In genomic region chr11:28899706-28900105, GRCh38 we compare ENCODE assay signal across 28 cellular contexts.
"Had no signal": no experiment of that assay in that cellular context is flagged by ENCODE, and none has a peak within 500 bp of the region (broad histone marks: within the 10 kb centered on the region; RNA-seq: fewer than 3 reads in every experiment).

No MANE protein-coding gene starts in this region.

- H3K4me3 Mint-ChIP-seq: immature natural killer cell; mesothelial cell of epicardium; naive B cell; natural killer cell treated with Interleukin-12 subunit alpha and Interleukin-12 subunit beta and Interleukin-15 and Interleukin-18, amount 100 ng/mL, for 72 hours; neural progenitor cell; stimulated activated naive B cell treated with anti-CD40 and anti-IgM and Interleukin-4, amounts not matched to agents 10 μg/mL and 1 μg/mL and 100 μg/mL, for 72 hours; stimulated activated naive CD8-positive, alpha-beta T cell treated with anti-CD3 and anti-CD28 coated beads, Interleukin-15, Interleukin-2, amounts not matched to agents 100 ng/mL and 50 ng/mL, for 24 hours had no signal

- H3K9me3 Mint-ChIP-seq: neural progenitor cell had no signal

- H3K27me3 ChIP-seq: dorsolateral prefrontal cortex, foreskin keratinocyte, gastroesophageal sphincter, heart right ventricle, neural progenitor cell, tibial nerve, upper lobe of left lung, uterus had no signal

- H3K36me3 ChIP-seq: gastroesophageal sphincter, heart right ventricle, neural progenitor cell, prostate gland, thoracic aorta, tibial nerve, upper lobe of left lung, uterus had no signal

- H2AFZ ChIP-seq: neural progenitor cell had no signal

- H3K27ac ChIP-seq: dorsolateral prefrontal cortex, foreskin keratinocyte, gastroesophageal sphincter, heart right ventricle, neural progenitor cell, prostate gland, thoracic aorta, tibial nerve, upper lobe of left lung, uterus had no signal

- FAIRE-seq: keratinocyte, small intestine had no signal

- ATAC-seq: foreskin keratinocyte; gastroesophageal sphincter; heart right ventricle; left lobe of liver; mucosa of descending colon; natural killer cell treated with Interleukin-12 subunit alpha and Interleukin-12 subunit beta and Interleukin-15 and Interleukin-18, amount 100 ng/mL, for 72 hours; right cardiac atrium had no signal

- H3K9me3 ChIP-seq: gastroesophageal sphincter, mucosa of descending colon, prostate gland, thoracic aorta, tibial nerve, upper lobe of left lung, uterus had no signal

- H3K36me3 Mint-ChIP-seq: immature natural killer cell; mesothelial cell of epicardium; naive B cell; neural progenitor cell; stimulated activated naive B cell treated with anti-CD40 and anti-IgM and Interleukin-4, amounts not matched to agents 10 μg/mL and 1 μg/mL and 100 μg/mL, for 72 hours had no signal

- H3K4me3 ChIP-seq: dorsolateral prefrontal cortex, gastroesophageal sphincter, heart right ventricle, mucosa of descending colon, neural progenitor cell, prostate gland, thoracic aorta, tibial nerve, upper lobe of left lung, uterus had no signal

- H3K4me1 Mint-ChIP-seq: immature natural killer cell; naive B cell; neural progenitor cell; stimulated activated naive B cell treated with anti-CD40 and anti-IgM and Interleukin-4, amounts not matched to agents 10 μg/mL and 1 μg/mL and 100 μg/mL, for 72 hours had no signal

- DNase-seq: cerebellar nuclear complex; cortex of kidney; dorsolateral prefrontal cortex; effector CD4-positive, alpha-beta T cell; foreskin keratinocyte; heart right ventricle; hippocampal formation; immature natural killer cell; mesenchymal stem cell; mucosa of descending colon; naive B cell; right cardiac atrium; small intestine; stimulated activated CD4-positive, alpha-beta T cell treated with anti-CD3 and anti-CD28 coated beads, Interleukin-15, amount 100 ng/mL, for 24 hours; stimulated activated CD4-positive, alpha-beta T cell treated with anti-CD3 and anti-CD28 coated beads, Interleukin-2, amount 100 ng/mL, for 48 hours; stimulated activated naive B cell treated with anti-CD40 and anti-IgM and Interleukin-4, amounts not matched to agents 10 μg/mL and 1 μg/mL and 100 μg/mL, for 72 hours; upper lobe of left lung; uterus had no signal

- H3K27me3 Mint-ChIP-seq: naive B cell; natural killer cell treated with Interleukin-12 subunit alpha and Interleukin-12 subunit beta and Interleukin-15 and Interleukin-18, amount 100 ng/mL, for 72 hours; stimulated activated naive B cell treated with anti-CD40 and anti-IgM and Interleukin-4, amounts not matched to agents 10 μg/mL and 1 μg/mL and 100 μg/mL, for 72 hours; stimulated activated naive CD8-positive, alpha-beta T cell treated with anti-CD3 and anti-CD28 coated beads, Interleukin-15, Interleukin-2, amounts not matched to agents 100 ng/mL and 50 ng/mL, for 24 hours had no signal

- H3K4me2 ChIP-seq: neural progenitor cell had no signal

- H3K27ac Mint-ChIP-seq: immature natural killer cell; mesothelial cell of epicardium; naive B cell; natural killer cell treated with Interleukin-12 subunit alpha and Interleukin-12 subunit beta and Interleukin-15 and Interleukin-18, amount 100 ng/mL, for 72 hours; neural progenitor cell; stimulated activated naive B cell treated with anti-CD40 and anti-IgM and Interleukin-4, amounts not matched to agents 10 μg/mL and 1 μg/mL and 100 μg/mL, for 72 hours; stimulated activated naive CD8-positive, alpha-beta T cell treated with anti-CD3 and anti-CD28 coated beads, Interleukin-15, Interleukin-2, amounts not matched to agents 100 ng/mL and 50 ng/mL, for 24 hours had no signal

- H3K9ac ChIP-seq: neural progenitor cell had no signal

- H3K4me1 ChIP-seq: foreskin keratinocyte, gastroesophageal sphincter, heart right ventricle, neural progenitor cell, prostate gland, tibial nerve, upper lobe of left lung, uterus had no signal
